In genomic region chr3:172846706-172847105, GRCh38 we compare ENCODE assay signal across 13 cellular contexts.
DNase-seq lines count a peak whose midpoint lies in the region; ATAC-seq, FAIRE-seq and TF ChIP-seq lines count a peak whose summit lies in the region.
"Had no signal": no experiment of that assay in that cellular context is flagged by ENCODE, and none has a peak within 500 bp of the region (broad histone marks: within the 10 kb centered on the region; RNA-seq: fewer than 3 reads in every experiment).

No MANE protein-coding gene starts in this region.

- no peak overlapping the region for H3K4me3 ChIP-seq in neuronal stem cell (ENCODE audit: low read length in 2 of 2)
- H3K4me3 ChIP-seq in upper lobe of right lung: no peak overlapping the region
- H3K4me3 ChIP-seq: left lung, right lobe of liver, vagina had no signal

- DNase-seq in H4 (ENCODE audit: low spot score): peak; percentile 16
- DNase-seq in NCI-H2171 (lab: John Stamatoyannopoulos, UW): peak; percentile 10
- DNase-seq in astrocyte of the hippocampus (ENCODE audit: low read depth, low spot score): peak; percentile 68
- no peak for DNase-seq in neuronal stem cell (ENCODE audit: low spot score)
- no peak for DNase-seq in D721Med (ENCODE audit: insufficient read length, low spot score)
- DNase-seq in upper lobe of right lung: no peak
- no peak for DNase-seq in DMS53 treated with DMSO at 0.1 percent for 48 hours (lab: John Stamatoyannopoulos, UW; ENCODE audit: unreplicated experiment)
- DNase-seq: activated CD8-positive, alpha-beta memory T cell treated with anti-CD3 and anti-CD28 coated beads, Interleukin-2, amount 50 U/mL, for 4 hours; left lung; right lobe of liver had no signal

- no peak overlapping the region for H4K8ac ChIP-seq in neuronal stem cell (ENCODE audit: low read depth, low read length)

- H3K27ac ChIP-seq in neuronal stem cell (replicated peaks; ENCODE audit: low read length) (no peak overlapping the region), upper lobe of right lung (no peak overlapping the region)
- H3K27ac ChIP-seq: epithelial cell of prostate, left lung, right lobe of liver, vagina had no signal

- H2BK120ac ChIP-seq in neuronal stem cell (ENCODE audit: low read depth, low read length): no peak overlapping the region

- H3K9ac ChIP-seq in neuronal stem cell (ENCODE audit: low read depth, low read length, poor library complexity): no peak overlapping the region

- H3K9me3 ChIP-seq in neuronal stem cell (replicated peaks in 1 of 2; ENCODE audit: control insufficient read depth in 2 of 2, insufficient read depth in 1 of 2, low read depth in 1 of 2, low read length in 2 of 2) (peaks cover 3 to 11% of the 10 kb centered on the region in 2 donors), upper lobe of right lung (no peaks in the 10 kb centered on the region)
- H3K9me3 ChIP-seq: left lung, right lobe of liver, vagina had no signal

- no peak overlapping the region for H3K23ac ChIP-seq in neuronal stem cell (ENCODE audit: low read depth, low read length, poor library complexity)

- H2AFZ ChIP-seq in neuronal stem cell (ENCODE audit: low read length): peak overlapping the region; percentile 80

- TF ChIP-seq CTCF in D721Med (IDR thresholded peaks at IDR 0.05; ENCODE audit: insufficient read depth, missing control alignments) (no peak), upper lobe of right lung (IDR thresholded peaks at IDR 0.05) (no peak)

- peaks cover 4 to 13% of the 10 kb centered on the region in 2 donors for H3K4me1 ChIP-seq in neuronal stem cell (ENCODE audit: control insufficient read depth in 2 of 2, insufficient read depth in 1 of 2, low read depth in 1 of 2, low read length in 2 of 2)
- no peaks in the 10 kb centered on the region for H3K4me1 ChIP-seq in upper lobe of right lung
- H3K4me1 ChIP-seq: left lung, right lobe of liver, vagina had no signal

- ATAC-seq in upper lobe of right lung: no peak
- ATAC-seq: left lung had no signal

- no peak overlapping the region for H3K4me2 ChIP-seq in neuronal stem cell (ENCODE audit: insufficient read depth, low read length, poor library complexity, severe bottlenecking)

- H2BK12ac ChIP-seq in neuronal stem cell (ENCODE audit: low read length): no peak overlapping the region

- no CpG with 5 or more reads among the region's 2 CpGs for WGBS in neuronal stem cell (ENCODE audit: extremely low coverage in 2 of 2, insufficient read length in 2 of 2, insufficient replicate concordance in 1 of 2), 2 donors

- H2AK5ac ChIP-seq in neuronal stem cell (ENCODE audit: low read depth, low read length): no peak overlapping the region

- H2BK5ac ChIP-seq in neuronal stem cell (ENCODE audit: low read length): no peak overlapping the region

- no peaks in the 10 kb centered on the region for H3K79me1 ChIP-seq in neuronal stem cell (ENCODE audit: low read depth, low read length)

- H3K18ac ChIP-seq in neuronal stem cell (ENCODE audit: low read length): no peak overlapping the region

- no peak for FAIRE-seq in D721Med (lab: Jason Lieb, UNC)
- FAIRE-seq: H1 had no signal

- H3K36me3 ChIP-seq in neuronal stem cell (replicated peaks in 1 of 2; ENCODE audit: control insufficient read depth in 2 of 2, insufficient read depth in 2 of 2, low read length in 2 of 2) (no peaks in the 10 kb centered on the region), upper lobe of right lung (no peaks in the 10 kb centered on the region)
- H3K36me3 ChIP-seq: left lung, right lobe of liver, vagina had no signal

- intact Hi-C loops in upper lobe of right lung (cut with DNase I): no loop called here

- no peak overlapping the region for H4K91ac ChIP-seq in neuronal stem cell (ENCODE audit: low read depth, low read length, poor library complexity)

- H3K27me3 ChIP-seq in neuronal stem cell (ENCODE audit: control insufficient read depth in 3 of 3, insufficient read depth in 3 of 3, low read depth in 1 of 3, low read length in 3 of 3) (no peaks in the 10 kb centered on the region), upper lobe of right lung (no peaks in the 10 kb centered on the region)
- H3K27me3 ChIP-seq: left lung, right lobe of liver, vagina had no signal

- H3K14ac ChIP-seq in neuronal stem cell (ENCODE audit: low read length): no peak overlapping the region

- no peak overlapping the region for H3K4ac ChIP-seq in neuronal stem cell (ENCODE audit: low read length)

- H2BK15ac ChIP-seq in neuronal stem cell (ENCODE audit: low read length): no peak overlapping the region

Comparison
In these comparisons a context has a peak if more than half of its experiments do, and no peak if none do; other contexts are left out.
1. DNase-seq: peak in H4 (single experiment), NCI-H2171 (single experiment) and astrocyte of the hippocampus (single experiment); none in neuronal stem cell (single experiment), D721Med (single experiment), upper lobe of right lung (single experiment) and DMS53 treated with DMSO at 0.1 percent for 48 hours (single experiment).